21 cellular contexts compared by ENCODE assay signal in the genomic region with DNA sequence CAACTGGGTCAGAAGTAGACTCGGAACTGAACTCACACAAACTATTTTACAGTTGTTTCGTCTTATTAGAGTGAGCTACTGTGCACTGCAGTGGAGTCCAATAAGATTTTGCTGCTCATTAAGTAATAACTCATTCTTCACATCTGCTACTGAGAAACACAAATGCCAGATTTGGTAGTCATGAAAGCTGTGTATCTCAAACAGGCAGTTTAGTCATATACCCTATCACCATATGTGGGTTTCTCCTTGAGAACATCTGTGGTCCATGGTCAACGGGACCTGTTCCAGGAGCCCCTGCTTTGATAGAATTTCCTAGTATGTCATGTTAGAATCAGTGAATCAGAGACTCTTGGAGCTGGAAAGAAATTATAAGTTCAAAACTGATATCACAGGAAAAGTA.
DNase-seq lines count a peak whose midpoint lies in the region; ATAC-seq, FAIRE-seq and TF ChIP-seq lines count a peak whose summit lies in the region.
"Had no signal": no experiment of that assay in that cellular context is flagged by ENCODE, and none has a peak within 500 bp of the region (broad histone marks: within the 10 kb centered on the region; RNA-seq: fewer than 3 reads in every experiment).

No MANE protein-coding gene starts in this region.

- no peak for FAIRE-seq in H54 (lab: Jason Lieb, UNC)
- FAIRE-seq: GM12891 had no signal

- no peak for ATAC-seq in effector memory CD8-positive, alpha-beta T cell (replicated peaks)
- ATAC-seq in GM21737 (IDR thresholded peaks at IDR 0.05; ENCODE audit: unreplicated experiment), result no peak
- ATAC-seq: activated CD8-positive, alpha-beta memory T cell treated with anti-CD3 and anti-CD28 coated beads, Interleukin-2, amount 10 ng/mL, durations not matched to agents 7 days and 5 days; right lobe of liver had no signal

- TF ChIP-seq CTCF in epithelial cell of esophagus (IDR thresholded peaks at IDR 0.05; ENCODE audit: insufficient read depth, low read depth, low read length, missing control alignments), result no peak

- no peaks in the 10 kb centered on the region for H3K27me3 Mint-ChIP-seq in effector memory CD8-positive, alpha-beta T cell
- no peaks in the 10 kb centered on the region for H3K27me3 Mint-ChIP-seq in CD8-positive, alpha-beta memory T cell
- H3K27me3 Mint-ChIP-seq: activated CD8-positive, alpha-beta memory T cell treated with anti-CD3 and anti-CD28 coated beads, Interleukin-2, amount 10 ng/mL, durations not matched to agents 7 days and 5 days had no signal

- H3K4me1 ChIP-seq in CD8-positive, alpha-beta memory T cell (ENCODE audit: insufficient read depth, low read length), result no peaks in the 10 kb centered on the region
- H3K4me1 ChIP-seq: SJSA1 had no signal

- POLR2A ChIA-PET in CD8-positive, alpha-beta memory T cell (lab: Charles Lee), result interaction anchor here (0.6 kb wide), 1 partner anchor 9 kb away, joined by 3 read pairs; no protein-coding TSS in a partner anchor

- no peaks in the 10 kb centered on the region for H3K4me1 Mint-ChIP-seq in effector memory CD8-positive, alpha-beta T cell (ENCODE audit: low read depth in 2 of 2)
- no peaks in the 10 kb centered on the region for H3K4me1 Mint-ChIP-seq in CD8-positive, alpha-beta memory T cell
- H3K4me1 Mint-ChIP-seq: activated CD8-positive, alpha-beta memory T cell treated with anti-CD3 and anti-CD28 coated beads, Interleukin-2, amount 10 ng/mL, durations not matched to agents 7 days and 5 days had no signal

- no peak overlapping the region for H3K27ac ChIP-seq in CD8-positive, alpha-beta memory T cell (ENCODE audit: low read depth, low read length)
- H3K27ac ChIP-seq: right lobe of liver, SJSA1 had no signal

- TF ChIP-seq POLR2A in H54 (IDR thresholded peaks at IDR 0.05; ENCODE audit: low read depth, low read length), result no peak

- H3K36me3 Mint-ChIP-seq in effector memory CD8-positive, alpha-beta T cell (ENCODE audit: insufficient read depth), result no peaks in the 10 kb centered on the region
- H3K36me3 Mint-ChIP-seq in CD8-positive, alpha-beta memory T cell, result peaks cover 4 to 8% (median 8%) of the 10 kb centered on the region in 3 donors

- no peaks in the 10 kb centered on the region for H3K9me3 ChIP-seq in CD8-positive, alpha-beta memory T cell (ENCODE audit: low read length)
- H3K9me3 ChIP-seq: right lobe of liver, SJSA1 had no signal

- CTCF ChIA-PET in CD8-positive, alpha-beta memory T cell (lab: Charles Lee), result interaction anchor here (1.6 kb wide), 1 partner anchor 31 kb away, joined by 4 read pairs; no protein-coding TSS in a partner anchor

- H3K27ac Mint-ChIP-seq in effector memory CD8-positive, alpha-beta T cell, result no peak overlapping the region
- no peak overlapping the region for H3K27ac Mint-ChIP-seq in CD8-positive, alpha-beta memory T cell
- H3K27ac Mint-ChIP-seq: activated CD8-positive, alpha-beta memory T cell treated with anti-CD3 and anti-CD28 coated beads, Interleukin-2, amount 10 ng/mL, durations not matched to agents 7 days and 5 days had no signal

- no peaks in the 10 kb centered on the region for H3K36me3 ChIP-seq in CD8-positive, alpha-beta memory T cell (ENCODE audit: insufficient read depth, low read length)
- H3K36me3 ChIP-seq: right lobe of liver, SJSA1 had no signal

- H3K9me3 Mint-ChIP-seq in effector memory CD8-positive, alpha-beta T cell, result no peaks in the 10 kb centered on the region
- no peaks in the 10 kb centered on the region for H3K9me3 Mint-ChIP-seq in CD8-positive, alpha-beta memory T cell

- H3K4me3 ChIP-seq in epithelial cell of esophagus (ENCODE audit: low read length), result no peak overlapping the region
- H3K4me3 ChIP-seq in CD8-positive, alpha-beta memory T cell (ENCODE audit: low read length), result no peak overlapping the region
- H3K4me3 ChIP-seq: right lobe of liver, SJSA1 had no signal

- no peak overlapping the region for H3K4me3 Mint-ChIP-seq in effector memory CD8-positive, alpha-beta T cell
- H3K4me3 Mint-ChIP-seq in CD8-positive, alpha-beta memory T cell, result no peak overlapping the region
- H3K4me3 Mint-ChIP-seq: activated CD8-positive, alpha-beta memory T cell treated with anti-CD3 and anti-CD28 coated beads, Interleukin-2, amount 10 ng/mL, durations not matched to agents 7 days and 5 days had no signal

- DNase-seq in DMS 273 treated with DMSO at 0.1 percent for 48 hours (lab: John Stamatoyannopoulos, UW) (peak; percentile 90), NCI-H1694 (lab: John Stamatoyannopoulos, UW) (peak; percentile 61), epithelial cell of esophagus (ENCODE audit: low read depth) (peak; percentile 15), non-pigmented ciliary epithelial cell (ENCODE audit: low read depth) (peak; percentile 95), H54 (ENCODE audit: insufficient read length, low spot score) (no peak)
- DNase-seq in effector memory CD8-positive, alpha-beta T cell, result no peak
- DNase-seq in CD8-positive, alpha-beta memory T cell, result no peak
- DNase-seq: activated CD4-positive, alpha-beta T cell treated with anti-CD3 and anti-CD28 coated beads for 1 hour; activated CD8-positive, alpha-beta memory T cell treated with anti-CD3 and anti-CD28 coated beads, Interleukin-2, amount 10 ng/mL, durations not matched to agents 7 days and 5 days; amniotic stem cell; C1 segment of cervical spinal cord; Kasumi-1; NCI-H1436 treated with DMSO at 0.1 percent for 48 hours; NCI-H510A; nucleus accumbens; right lobe of liver; stimulated activated CD4-positive, alpha-beta T cell treated with anti-CD3 and anti-CD28 coated beads, Interleukin-2, amount 100 ng/mL, for 24 hours; T1000 had no signal

- no peaks in the 10 kb centered on the region for H3K27me3 ChIP-seq in CD8-positive, alpha-beta memory T cell (ENCODE audit: insufficient read depth, low read length, poor library complexity, severe bottlenecking)
- H3K27me3 ChIP-seq: right lobe of liver, SJSA1 had no signal

Comparison
In these comparisons a context has a peak if more than half of its experiments do, and no peak if none do; other contexts are left out.
1. DNase-seq: peak in DMS 273 treated with DMSO at 0.1 percent for 48 hours (single experiment), NCI-H1694 (single experiment), epithelial cell of esophagus (single experiment) and non-pigmented ciliary epithelial cell (single experiment); none in H54 (single experiment), effector memory CD8-positive, alpha-beta T cell (0 of 3) and CD8-positive, alpha-beta memory T cell (0 of 5).